Comparison of ENCODE assay signal across 15 cellular contexts in the genomic region with DNA sequence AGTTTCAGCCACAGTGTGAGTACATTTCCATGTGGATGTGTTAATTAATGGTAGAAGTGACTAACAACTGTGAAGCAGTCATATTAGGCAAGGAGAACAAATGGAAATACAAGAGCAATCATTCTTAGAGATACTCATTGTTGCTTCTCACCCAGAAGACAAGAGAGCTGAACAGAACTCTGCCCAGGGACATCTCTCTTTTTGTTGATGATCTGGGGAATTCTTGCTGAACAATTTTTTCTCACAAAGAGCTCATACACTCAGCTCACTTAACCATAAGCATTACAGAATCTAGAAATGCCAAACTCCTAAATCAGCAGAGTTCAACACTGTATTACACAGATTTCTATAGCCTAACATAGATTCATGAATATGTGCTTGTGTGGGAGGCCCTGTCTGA.
DNase-seq lines count a peak whose midpoint lies in the region; ATAC-seq and TF ChIP-seq lines count a peak whose summit lies in the region.
"Had no signal": no experiment of that assay in that cellular context is flagged by ENCODE, and none has a peak within 500 bp of the region (broad histone marks: within the 10 kb centered on the region; RNA-seq: fewer than 3 reads in every experiment).

No MANE protein-coding gene starts in this region.

- H3K27ac Mint-ChIP-seq in GM23338 = no peak overlapping the region
- no peak overlapping the region for H3K27ac Mint-ChIP-seq in activated T-helper 17 cell treated with anti-CD3 and anti-CD28 coated beads, Interleukin-2, amount 50 U/mL, for 72 hours
- H3K27ac Mint-ChIP-seq in stimulated activated effector memory CD8-positive, alpha-beta T cell treated with anti-CD3 and anti-CD28 coated beads, Interleukin-12 subunit alpha, Interleukin-12 subunit beta, amount 100 ng/mL, for 72 hours = no peak overlapping the region
- H3K27ac Mint-ChIP-seq: CD4-positive, CD25-positive, alpha-beta regulatory T cell had no signal

- H3K4me3 Mint-ChIP-seq in GM23338 = no peak overlapping the region
- no peak overlapping the region for H3K4me3 Mint-ChIP-seq in activated T-helper 17 cell treated with anti-CD3 and anti-CD28 coated beads, Interleukin-2, amount 50 U/mL, for 72 hours
- H3K4me3 Mint-ChIP-seq in stimulated activated effector memory CD8-positive, alpha-beta T cell treated with anti-CD3 and anti-CD28 coated beads, Interleukin-12 subunit alpha, Interleukin-12 subunit beta, amount 100 ng/mL, for 72 hours = no peak overlapping the region
- H3K4me3 Mint-ChIP-seq: CD4-positive, CD25-positive, alpha-beta regulatory T cell had no signal

- no peak overlapping the region for H3K9ac ChIP-seq in mesenchymal stem cell (ENCODE audit: low read length)
- H3K9ac ChIP-seq: BLaER1 treated with 17β-estradiol and CSF1 and Interleukin-3, amounts not matched to agents 10 nM and 100 nM had no signal

- no peak overlapping the region for H2BK5ac ChIP-seq in mesenchymal stem cell (ENCODE audit: low read depth, low read length, poor library complexity, severe bottlenecking)

- H2AK5ac ChIP-seq in mesenchymal stem cell (ENCODE audit: low read length, severe bottlenecking) = no peak overlapping the region

- no peaks in the 10 kb centered on the region for H3F3A ChIP-seq in GM23338 (replicated peaks; ENCODE audit: low read depth)

- H3K9me3 Mint-ChIP-seq in GM23338 = no peaks in the 10 kb centered on the region
- H3K9me3 Mint-ChIP-seq in activated T-helper 17 cell treated with anti-CD3 and anti-CD28 coated beads, Interleukin-2, amount 50 U/mL, for 72 hours = no peaks in the 10 kb centered on the region
- H3K9me3 Mint-ChIP-seq in stimulated activated effector memory CD8-positive, alpha-beta T cell treated with anti-CD3 and anti-CD28 coated beads, Interleukin-12 subunit alpha, Interleukin-12 subunit beta, amount 100 ng/mL, for 72 hours = peaks cover 2% of the 10 kb centered on the region

- no peak overlapping the region for H3K27ac ChIP-seq in GM23338 (ENCODE audit: low read depth)
- no peak overlapping the region for H3K27ac ChIP-seq in mesenchymal stem cell (ENCODE audit: low read length, poor library complexity, severe bottlenecking)
- H3K27ac ChIP-seq: BLaER1 treated with 17β-estradiol and CSF1 and Interleukin-3, amounts not matched to agents 10 nM and 100 nM had no signal

- H3K4ac ChIP-seq in mesenchymal stem cell (ENCODE audit: low read depth in 1 of 2, low read length in 2 of 2) = no peak overlapping the region

- no peak overlapping the region for H2BK12ac ChIP-seq in mesenchymal stem cell (ENCODE audit: low read length in 2 of 2)

- no peak overlapping the region for H3K4me2 ChIP-seq in GM23338
- no peak overlapping the region for H3K4me2 ChIP-seq in mesenchymal stem cell (ENCODE audit: low read length, poor library complexity, severe bottlenecking)
- H3K4me2 ChIP-seq: BLaER1 treated with 17β-estradiol and CSF1 and Interleukin-3, amounts not matched to agents 10 nM and 100 nM had no signal

- H3K14ac ChIP-seq in mesenchymal stem cell (ENCODE audit: low read length in 2 of 2) = no peak overlapping the region

- no peaks in the 10 kb centered on the region for H3K79me2 ChIP-seq in GM23338 (replicated peaks; ENCODE audit: insufficient read depth)

- no peaks in the 10 kb centered on the region for H3K27me3 Mint-ChIP-seq in GM23338 (ENCODE audit: insufficient read depth, low read depth, poor library complexity)
- peaks cover 14% of the 10 kb centered on the region for H3K27me3 Mint-ChIP-seq in activated T-helper 17 cell treated with anti-CD3 and anti-CD28 coated beads, Interleukin-2, amount 50 U/mL, for 72 hours
- H3K27me3 Mint-ChIP-seq: CD4-positive, CD25-positive, alpha-beta regulatory T cell had no signal

- H2AFZ ChIP-seq in GM23338 = peak overlapping the region; percentile 30; the same call in 1 of the 2 replicates
- H2AFZ ChIP-seq in mesenchymal stem cell (ENCODE audit: low read depth, low read length) = no peak overlapping the region

- H3K79me1 ChIP-seq in mesenchymal stem cell (replicated peaks; ENCODE audit: low read length, poor library complexity, severe bottlenecking) = no peaks in the 10 kb centered on the region

- no peaks in the 10 kb centered on the region for H3K4me1 ChIP-seq in GM23338 (ENCODE audit: insufficient read depth)
- no peaks in the 10 kb centered on the region for H3K4me1 ChIP-seq in mesenchymal stem cell (ENCODE audit: control insufficient read depth, insufficient read depth, low read depth, low read length)
- H3K4me1 ChIP-seq: BLaER1 treated with 17β-estradiol and CSF1 and Interleukin-3, amounts not matched to agents 10 nM and 100 nM had no signal

- H3K23ac ChIP-seq in mesenchymal stem cell (ENCODE audit: low read length in 2 of 2) = no peak overlapping the region

- no peaks in the 10 kb centered on the region for H3K27me3 ChIP-seq in GM23338 (ENCODE audit: insufficient read depth)
- no peaks in the 10 kb centered on the region for H3K27me3 ChIP-seq in mesenchymal stem cell (ENCODE audit: control insufficient read depth in 1 of 2, insufficient read depth in 1 of 2, low read length in 2 of 2)
- H3K27me3 ChIP-seq: BLaER1 treated with 17β-estradiol and CSF1 and Interleukin-3, amounts not matched to agents 10 nM and 100 nM had no signal

- peaks cover 3% of the 10 kb centered on the region; the same call in 2 of the 3 replicates for H3K4me1 Mint-ChIP-seq in GM23338
- no peaks in the 10 kb centered on the region for H3K4me1 Mint-ChIP-seq in activated T-helper 17 cell treated with anti-CD3 and anti-CD28 coated beads, Interleukin-2, amount 50 U/mL, for 72 hours
- H3K4me1 Mint-ChIP-seq in stimulated activated effector memory CD8-positive, alpha-beta T cell treated with anti-CD3 and anti-CD28 coated beads, Interleukin-12 subunit alpha, Interleukin-12 subunit beta, amount 100 ng/mL, for 72 hours = no peaks in the 10 kb centered on the region
- H3K4me1 Mint-ChIP-seq: CD4-positive, CD25-positive, alpha-beta regulatory T cell had no signal

- H2BK15ac ChIP-seq in mesenchymal stem cell (ENCODE audit: low read depth, poor library complexity, severe bottlenecking) = no peak overlapping the region

- no peaks in the 10 kb centered on the region for H3K36me3 Mint-ChIP-seq in GM23338 (ENCODE audit: low read depth)
- no peaks in the 10 kb centered on the region for H3K36me3 Mint-ChIP-seq in activated T-helper 17 cell treated with anti-CD3 and anti-CD28 coated beads, Interleukin-2, amount 50 U/mL, for 72 hours (ENCODE audit: low read depth)
- no peaks in the 10 kb centered on the region for H3K36me3 Mint-ChIP-seq in stimulated activated effector memory CD8-positive, alpha-beta T cell treated with anti-CD3 and anti-CD28 coated beads, Interleukin-12 subunit alpha, Interleukin-12 subunit beta, amount 100 ng/mL, for 72 hours
- H3K36me3 Mint-ChIP-seq: CD4-positive, CD25-positive, alpha-beta regulatory T cell had no signal

- no peak for TF ChIP-seq CTCF in GM23338 (conservative IDR thresholded peaks at IDR 0.05; ENCODE audit: low read depth in 2 of 2)

- H4K20me1 ChIP-seq in GM23338 (replicated peaks; ENCODE audit: insufficient read depth) = no peaks in the 10 kb centered on the region
- H4K20me1 ChIP-seq: BLaER1 treated with 17β-estradiol and CSF1 and Interleukin-3, amounts not matched to agents 10 nM and 100 nM had no signal

- H3K18ac ChIP-seq in mesenchymal stem cell (ENCODE audit: low read depth in 1 of 2, low read length in 2 of 2) = no peak overlapping the region

- DNase-seq in GM23338 (ENCODE audit: low spot score) (no peak), mesenchymal stem cell (peak; percentile 2), cerebellum (ENCODE audit: low spot score) (no peak), HUDEP-2 (lab: John Stamatoyannopoulos, UW; ENCODE audit: unreplicated experiment in 76 of 76) (no peak)
- DNase-seq in stimulated activated effector memory CD8-positive, alpha-beta T cell treated with anti-CD3 and anti-CD28 coated beads, Interleukin-12 subunit alpha, Interleukin-12 subunit beta, amount 100 ng/mL, for 72 hours (ENCODE audit: low spot score in 2 of 2) = no peak
- DNase-seq in stimulated activated CD4-positive, alpha-beta T cell treated with anti-CD3 and anti-CD28 coated beads, Interleukin-2, amount 100 ng/mL, for 48 hours = no peak
- DNase-seq: ACHN; Calu3; CD4-positive, CD25-positive, alpha-beta regulatory T cell; DMS 273 treated with DMSO at 0.1 percent for 48 hours had no signal

- no peak for ATAC-seq in GM23338
- peak; percentile 38 for ATAC-seq in activated T-helper 17 cell treated with anti-CD3 and anti-CD28 coated beads, Interleukin-2, amount 50 U/mL, for 72 hours (replicated peaks)
- ATAC-seq in stimulated activated effector memory CD8-positive, alpha-beta T cell treated with anti-CD3 and anti-CD28 coated beads, Interleukin-12 subunit alpha, Interleukin-12 subunit beta, amount 100 ng/mL, for 72 hours = peak; percentile 44
- ATAC-seq: HepG2, K562 had no signal

- H3K4me3 ChIP-seq in GM23338 (no peak overlapping the region), mesenchymal stem cell (ENCODE audit: insufficient read depth in 1 of 2, low read depth in 1 of 2, low read length in 2 of 2) (no peak overlapping the region)
- H3K4me3 ChIP-seq: BLaER1 treated with 17β-estradiol and CSF1 and Interleukin-3, amounts not matched to agents 10 nM and 100 nM; HAP-1; K562 had no signal

- no peaks in the 10 kb centered on the region for H3K9me3 ChIP-seq in mesenchymal stem cell (ENCODE audit: control insufficient read depth, low read length)
- H3K9me3 ChIP-seq: BLaER1 treated with 17β-estradiol and CSF1 and Interleukin-3, amounts not matched to agents 10 nM and 100 nM; HAP-1 had no signal

- H3K9me2 ChIP-seq in GM23338 (ENCODE audit: insufficient read depth) = no peaks in the 10 kb centered on the region

- H2BK120ac ChIP-seq in mesenchymal stem cell (ENCODE audit: low read depth, low read length) = no peak overlapping the region

- H3K36me3 ChIP-seq in GM23338 (ENCODE audit: insufficient read depth) = no peaks in the 10 kb centered on the region
- no peaks in the 10 kb centered on the region for H3K36me3 ChIP-seq in mesenchymal stem cell (ENCODE audit: control insufficient read depth in 1 of 2, insufficient read depth in 2 of 2, low read depth in 1 of 2, low read length in 2 of 2)
- H3K36me3 ChIP-seq: BLaER1 treated with 17β-estradiol and CSF1 and Interleukin-3, amounts not matched to agents 10 nM and 100 nM; HAP-1 had no signal

- H4K91ac ChIP-seq in mesenchymal stem cell (ENCODE audit: low read length) = no peak overlapping the region

- no peak overlapping the region for H4K8ac ChIP-seq in mesenchymal stem cell (ENCODE audit: low read length)

TF ChIP-seq in GM23338, 12 proteins besides CTCF, POLR2A, EP300 and RAD21 (continues in another document):
- TF ChIP-seq CREB1 (CRISPR knock-in tag; IDR thresholded peaks at IDR 0.05; ENCODE audit: low read depth) = no peak
- no peak for TF ChIP-seq ZNF331 (CRISPR knock-in tag; IDR thresholded peaks at IDR 0.05; ENCODE audit: low read depth)
- no peak for TF ChIP-seq STAT1 (IDR thresholded peaks at IDR 0.05; ENCODE audit: unreplicated experiment)
- TF ChIP-seq EZH2phosphoT487 (IDR thresholded peaks at IDR 0.05; ENCODE audit: unreplicated experiment) = no peak
